ENCODE assay signal across 9 cellular contexts in genomic region chr12:10243803-10244520, GRCh38. TPM values are rescaled to one million over a fixed set of nuclear protein-coding genes. Genes with fewer than 3 reads are reported as not detected.
A peak's percentile ranks its signal among the peaks of the same experiment; 100 is the strongest.
DNase-seq lines count a peak whose midpoint lies in the region; ATAC-seq lines count a peak whose summit lies in the region.
"Had no signal": no experiment of that assay in that cellular context is flagged by ENCODE, and none has a peak within 500 bp of the region (broad histone marks: within the 10 kb centered on the region; RNA-seq: fewer than 3 reads in every experiment).

No MANE protein-coding gene starts in this region.

- no peaks in the 10 kb centered on the region for H3K9me3 ChIP-seq in right cardiac atrium (ENCODE audit: control insufficient read depth, low read length)

- DNase-seq in right cardiac atrium = no peak
- DNase-seq in left ventricle myocardium superior = no peak
- DNase-seq in SK-MEL-5 (ENCODE audit: low read depth, low spot score) = peak; percentile 30
- no peak for DNase-seq in activated effector memory CD4-positive, alpha-beta T cell treated with Interleukin-2 at 50 U/mL for 16 hours
- DNase-seq in DMS79 (lab: John Stamatoyannopoulos, UW) = no peak
- no peak for DNase-seq in epidermal melanocyte (ENCODE audit: insufficient read length, low spot score)
- no peak for DNase-seq in activated naive CD4-positive, alpha-beta T cell (lab: John Stamatoyannopoulos, UW)
- DNase-seq: dermis blood vessel endothelial cell had no signal

- H3K4me1 ChIP-seq in right cardiac atrium (ENCODE audit: control insufficient read depth, insufficient read depth, low read length) = no peaks in the 10 kb centered on the region

- intact Hi-C loops in right cardiac atrium (cut with DNase I) = no loop called here
- intact Hi-C loops in left ventricle myocardium superior (cut with micrococcal nuclease) = no loop called here

- ATAC-seq in right cardiac atrium (no peak), left ventricle myocardium superior (no peak), HG03060 (IDR thresholded peaks at IDR 0.05; ENCODE audit: low read depth, unreplicated experiment) (peak; percentile 69)

- H3K4me3 ChIP-seq in right cardiac atrium (ENCODE audit: low read length) = peak overlapping the region; percentile 15

- in situ Hi-C loops in SK-MEL-5 (cut with HindIII; ENCODE audit: low pct_unique_long_range_greater_than_20kb, low sequenced_read_pairs) = no loop called here

- H3K27me3 ChIP-seq in right cardiac atrium (ENCODE audit: control insufficient read depth, insufficient read depth) = no peaks in the 10 kb centered on the region

- H3K27ac ChIP-seq in right cardiac atrium (ENCODE audit: low read length) = no peak overlapping the region

- WGBS in right cardiac atrium = 82% methylated on average over 12 of the region's 12 CpGs

RNA-seq across cellular contexts. Expression of gene GABARAPL1, which starts 31.3 kb away (rescaled TPM):
- 100 to 1,000 TPM; 212 to 302 (median 279) TPM for total RNA-seq in right cardiac atrium
- 208 TPM for polyA plus RNA-seq in right cardiac atrium
- total RNA-seq in left ventricle myocardium superior = 217 TPM
- total RNA-seq in SK-MEL-5 (2014; rRNA removed; shearing (Covaris generic)) = 57.2 and 63.2 TPM in 2 replicates
- 84.6 and 89.4 TPM in 2 replicates for polyA plus RNA-seq in SK-MEL-5 (2015; cell fraction: cytosol; rRNA removed)
- 216 and 240 TPM in 2 replicates for polyA plus RNA-seq in SK-MEL-5 (2015; cell fraction: nucleus; rRNA removed)
